ENCODE assay signal across 1 cellular context in the genomic region with DNA sequence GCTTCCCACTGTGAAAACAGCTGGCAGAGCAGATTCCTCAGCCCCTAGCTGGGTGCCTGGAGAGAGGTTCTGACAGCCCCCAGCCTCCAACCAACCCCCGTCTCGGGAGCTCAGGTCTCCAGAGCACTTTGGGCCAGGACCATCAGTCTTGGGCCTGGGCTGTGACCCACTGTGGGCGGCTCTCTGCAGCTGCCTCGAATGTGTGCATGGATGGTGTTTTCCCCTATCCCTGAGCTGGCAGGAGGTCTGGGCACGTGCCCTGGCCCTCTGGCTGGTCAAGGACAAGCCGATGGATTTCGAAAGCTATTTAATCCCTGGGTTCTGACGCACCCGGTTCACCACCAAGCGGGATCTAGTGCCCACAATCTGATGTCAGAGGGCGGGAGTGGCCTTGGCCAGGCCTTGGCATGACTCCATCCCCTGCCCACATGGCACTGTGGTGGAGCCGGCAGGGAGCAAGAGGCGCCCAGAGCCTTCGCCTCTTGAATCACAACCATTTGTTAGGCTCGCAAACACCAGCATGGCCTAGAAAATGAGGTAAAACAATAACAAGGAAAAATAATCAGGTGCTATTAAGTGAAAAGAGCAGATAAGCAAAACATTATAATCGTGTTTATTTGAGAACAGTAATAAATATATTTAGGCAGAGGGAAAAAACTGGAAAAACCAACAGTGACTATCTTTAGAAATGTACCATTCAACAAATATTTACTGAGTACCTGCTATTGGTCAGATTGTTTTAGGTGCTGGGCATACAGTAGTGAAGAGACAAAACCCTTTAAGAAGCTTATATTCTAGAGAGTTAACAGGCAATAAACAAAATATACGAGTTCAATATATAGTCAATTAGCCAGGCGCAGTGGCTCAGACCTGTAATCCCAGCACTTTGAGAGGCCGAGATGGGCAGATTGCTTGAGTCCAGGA.
TF ChIP-seq lines count a peak whose summit lies in the region.

No MANE protein-coding gene starts in this region.

TF ChIP-seq in HepG2, 621 proteins besides CTCF, POLR2A, EP300 and RAD21 (continued from another document and continues in another):
- TF ChIP-seq, protein P1, sequence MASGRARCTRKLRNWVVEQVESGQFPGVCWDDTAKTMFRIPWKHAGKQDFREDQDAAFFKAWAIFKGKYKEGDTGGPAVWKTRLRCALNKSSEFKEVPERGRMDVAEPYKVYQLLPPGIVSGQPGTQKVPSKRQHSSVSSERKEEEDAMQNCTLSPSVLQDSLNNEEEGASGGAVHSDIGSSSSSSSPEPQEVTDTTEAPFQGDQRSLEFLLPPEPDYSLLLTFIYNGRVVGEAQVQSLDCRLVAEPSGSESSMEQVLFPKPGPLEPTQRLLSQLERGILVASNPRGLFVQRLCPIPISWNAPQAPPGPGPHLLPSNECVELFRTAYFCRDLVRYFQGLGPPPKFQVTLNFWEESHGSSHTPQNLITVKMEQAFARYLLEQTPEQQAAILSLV (CRISPR knock-in tag; IDR thresholded peaks at IDR 0.05; ENCODE audit: borderline replicate concordance), result peak; percentile 65; the same call in 1 of the 2 replicates
- no peak for TF ChIP-seq SMAD1 (CRISPR knock-in tag; IDR thresholded peaks at IDR 0.05; ENCODE audit: borderline replicate concordance, low read depth)
- TF ChIP-seq HDAC6 (IDR thresholded peaks at IDR 0.05; ENCODE audit: low read depth, low read length), result no peak
- TF ChIP-seq, protein P2, sequence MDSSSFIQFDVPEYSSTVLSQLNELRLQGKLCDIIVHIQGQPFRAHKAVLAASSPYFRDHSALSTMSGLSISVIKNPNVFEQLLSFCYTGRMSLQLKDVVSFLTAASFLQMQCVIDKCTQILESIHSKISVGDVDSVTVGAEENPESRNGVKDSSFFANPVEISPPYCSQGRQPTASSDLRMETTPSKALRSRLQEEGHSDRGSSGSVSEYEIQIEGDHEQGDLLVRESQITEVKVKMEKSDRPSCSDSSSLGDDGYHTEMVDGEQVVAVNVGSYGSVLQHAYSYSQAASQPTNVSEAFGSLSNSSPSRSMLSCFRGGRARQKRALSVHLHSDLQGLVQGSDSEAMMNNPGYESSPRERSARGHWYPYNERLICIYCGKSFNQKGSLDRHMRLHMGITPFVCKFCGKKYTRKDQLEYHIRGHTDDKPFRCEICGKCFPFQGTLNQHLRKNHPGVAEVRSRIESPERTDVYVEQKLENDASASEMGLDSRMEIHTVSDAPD (CRISPR knock-in tag; IDR thresholded peaks at IDR 0.05), result no peak
- TF ChIP-seq PCBP2 (optimal IDR thresholded peaks at IDR 0.05; ENCODE audit: low read depth, low read length, poor library complexity, severe bottlenecking), result no peak
- TF ChIP-seq TSC22D2 (CRISPR knock-in tag; IDR thresholded peaks at IDR 0.05; ENCODE audit: borderline replicate concordance), result no peak
- TF ChIP-seq HOXA3 (CRISPR knock-in tag; IDR thresholded peaks at IDR 0.05), result no peak; the same call in 1 of the 2 replicates
- peak; percentile 68; the same call in 1 of the 2 replicates for TF ChIP-seq ZSCAN21 (CRISPR knock-in tag; IDR thresholded peaks at IDR 0.05; ENCODE audit: borderline replicate concordance)
- TF ChIP-seq, protein P3, sequence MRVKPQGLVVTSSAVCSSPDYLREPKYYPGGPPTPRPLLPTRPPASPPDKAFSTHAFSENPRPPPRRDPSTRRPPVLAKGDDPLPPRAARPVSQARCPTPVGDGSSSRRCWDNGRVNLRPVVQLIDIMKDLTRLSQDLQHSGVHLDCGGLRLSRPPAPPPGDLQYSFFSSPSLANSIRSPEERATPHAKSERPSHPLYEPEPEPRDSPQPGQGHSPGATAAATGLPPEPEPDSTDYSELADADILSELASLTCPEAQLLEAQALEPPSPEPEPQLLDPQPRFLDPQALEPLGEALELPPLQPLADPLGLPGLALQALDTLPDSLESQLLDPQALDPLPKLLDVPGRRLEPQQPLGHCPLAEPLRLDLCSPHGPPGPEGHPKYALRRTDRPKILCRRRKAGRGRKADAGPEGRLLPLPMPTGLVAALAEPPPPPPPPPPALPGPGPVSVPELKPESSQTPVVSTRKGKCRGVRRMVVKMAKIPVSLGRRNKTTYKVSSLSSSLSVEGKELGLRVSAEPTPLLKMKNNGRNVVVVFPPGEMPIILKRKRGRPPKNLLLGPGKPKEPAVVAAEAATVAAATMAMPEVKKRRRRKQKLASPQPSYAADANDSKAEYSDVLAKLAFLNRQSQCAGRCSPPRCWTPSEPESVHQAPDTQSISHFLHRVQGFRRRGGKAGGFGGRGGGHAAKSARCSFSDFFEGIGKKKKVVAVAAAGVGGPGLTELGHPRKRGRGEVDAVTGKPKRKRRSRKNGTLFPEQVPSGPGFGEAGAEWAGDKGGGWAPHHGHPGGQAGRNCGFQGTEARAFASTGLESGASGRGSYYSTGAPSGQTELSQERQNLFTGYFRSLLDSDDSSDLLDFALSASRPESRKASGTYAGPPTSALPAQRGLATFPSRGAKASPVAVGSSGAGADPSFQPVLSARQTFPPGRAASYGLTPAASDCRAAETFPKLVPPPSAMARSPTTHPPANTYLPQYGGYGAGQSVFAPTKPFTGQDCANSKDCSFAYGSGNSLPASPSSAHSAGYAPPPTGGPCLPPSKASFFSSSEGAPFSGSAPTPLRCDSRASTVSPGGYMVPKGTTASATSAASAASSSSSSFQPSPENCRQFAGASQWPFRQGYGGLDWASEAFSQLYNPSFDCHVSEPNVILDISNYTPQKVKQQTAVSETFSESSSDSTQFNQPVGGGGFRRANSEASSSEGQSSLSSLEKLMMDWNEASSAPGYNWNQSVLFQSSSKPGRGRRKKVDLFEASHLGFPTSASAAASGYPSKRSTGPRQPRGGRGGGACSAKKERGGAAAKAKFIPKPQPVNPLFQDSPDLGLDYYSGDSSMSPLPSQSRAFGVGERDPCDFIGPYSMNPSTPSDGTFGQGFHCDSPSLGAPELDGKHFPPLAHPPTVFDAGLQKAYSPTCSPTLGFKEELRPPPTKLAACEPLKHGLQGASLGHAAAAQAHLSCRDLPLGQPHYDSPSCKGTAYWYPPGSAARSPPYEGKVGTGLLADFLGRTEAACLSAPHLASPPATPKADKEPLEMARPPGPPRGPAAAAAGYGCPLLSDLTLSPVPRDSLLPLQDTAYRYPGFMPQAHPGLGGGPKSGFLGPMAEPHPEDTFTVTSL (CRISPR knock-in tag; IDR thresholded peaks at IDR 0.05; ENCODE audit: borderline replicate concordance), result no peak; the same call in 1 of the 2 replicates
- TF ChIP-seq, protein P4, sequence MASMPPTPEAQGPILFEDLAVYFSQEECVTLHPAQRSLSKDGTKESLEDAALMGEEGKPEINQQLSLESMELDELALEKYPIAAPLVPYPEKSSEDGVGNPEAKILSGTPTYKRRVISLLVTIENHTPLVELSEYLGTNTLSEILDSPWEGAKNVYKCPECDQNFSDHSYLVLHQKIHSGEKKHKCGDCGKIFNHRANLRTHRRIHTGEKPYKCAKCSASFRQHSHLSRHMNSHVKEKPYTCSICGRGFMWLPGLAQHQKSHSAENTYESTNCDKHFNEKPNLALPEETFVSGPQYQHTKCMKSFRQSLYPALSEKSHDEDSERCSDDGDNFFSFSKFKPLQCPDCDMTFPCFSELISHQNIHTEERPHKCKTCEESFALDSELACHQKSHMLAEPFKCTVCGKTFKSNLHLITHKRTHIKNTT (CRISPR knock-in tag; IDR thresholded peaks at IDR 0.05), result no peak
- no peak for TF ChIP-seq HOXD1 (CRISPR knock-in tag; IDR thresholded peaks at IDR 0.05)
- TF ChIP-seq RORA (CRISPR knock-in tag; IDR thresholded peaks at IDR 0.05), result no peak
- TF ChIP-seq PHF8 (CRISPR knock-in tag; IDR thresholded peaks at IDR 0.05), result no peak
- TF ChIP-seq ZBTB20 (CRISPR knock-in tag; IDR thresholded peaks at IDR 0.05; ENCODE audit: borderline replicate concordance, low read depth), result no peak
- TF ChIP-seq ARNTL (CRISPR knock-in tag; IDR thresholded peaks at IDR 0.05), result no peak
- TF ChIP-seq ELF1 (CRISPR knock-in tag; IDR thresholded peaks at IDR 0.05), result no peak
- no peak for TF ChIP-seq ZNF616 (CRISPR knock-in tag; IDR thresholded peaks at IDR 0.05; ENCODE audit: low read depth)
- TF ChIP-seq CCAR2 (optimal IDR thresholded peaks at IDR 0.05; ENCODE audit: low read depth, low read length), result no peak
- TF ChIP-seq ZNF577 (CRISPR knock-in tag; IDR thresholded peaks at IDR 0.05; ENCODE audit: borderline replicate concordance, low read depth), result no peak
- TF ChIP-seq CBFB (CRISPR knock-in tag; IDR thresholded peaks at IDR 0.05), result 0 out of 2 replicates have a peak, but pooled peaks have one; percentile 15
- TF ChIP-seq, protein P5, sequence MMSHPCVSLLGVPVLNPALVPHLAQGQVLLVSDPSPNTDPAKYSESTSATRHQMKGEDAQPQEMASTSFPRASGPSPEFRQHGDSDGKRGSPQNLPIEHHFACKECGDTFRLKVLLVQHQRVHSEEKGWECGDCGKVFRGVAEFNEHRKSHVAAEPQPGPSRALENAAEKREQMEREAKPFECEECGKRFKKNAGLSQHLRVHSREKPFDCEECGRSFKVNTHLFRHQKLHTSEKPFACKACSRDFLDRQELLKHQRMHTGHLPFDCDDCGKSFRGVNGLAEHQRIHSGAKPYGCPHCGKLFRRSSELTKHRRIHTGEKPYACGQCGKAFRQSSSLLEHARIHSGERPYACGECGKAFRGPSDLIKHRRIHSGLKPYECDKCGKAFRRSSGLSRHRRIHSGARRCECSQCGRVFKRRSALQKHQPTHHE (CRISPR knock-in tag; IDR thresholded peaks at IDR 0.05; ENCODE audit: borderline replicate concordance), result no peak
- TF ChIP-seq ZNF121 (CRISPR knock-in tag; IDR thresholded peaks at IDR 0.05), result no peak
- TF ChIP-seq HIVEP1 (CRISPR knock-in tag; IDR thresholded peaks at IDR 0.05), result no peak
- TF ChIP-seq RNF2 (conservative IDR thresholded peaks at IDR 0.05; ENCODE audit: low read depth), result peak; percentile 86
- TF ChIP-seq NR3C1 (CRISPR knock-in tag; IDR thresholded peaks at IDR 0.05), result no peak
- TF ChIP-seq BHLHE40 (IDR thresholded peaks at IDR 0.05; ENCODE audit: low read length), result peak; percentile 91
- TF ChIP-seq PAF1 (CRISPR knock-in tag; IDR thresholded peaks at IDR 0.05), result no peak
- TF ChIP-seq HHEX (CRISPR knock-in tag; IDR thresholded peaks at IDR 0.05), result no peak
- TF ChIP-seq PAWR (CRISPR knock-in tag; IDR thresholded peaks at IDR 0.05; ENCODE audit: borderline replicate concordance), result no peak
- no peak for TF ChIP-seq KDM6A (CRISPR knock-in tag; IDR thresholded peaks at IDR 0.05; ENCODE audit: low read depth)
- no peak for TF ChIP-seq HNF1B (CRISPR knock-in tag; IDR thresholded peaks at IDR 0.05)
- TF ChIP-seq ATF7-NPFF (CRISPR knock-in tag; IDR thresholded peaks at IDR 0.05; ENCODE audit: low read depth), result 0 out of 2 replicates have a peak, but pooled peaks have one; percentile 57
- TF ChIP-seq SKI (IDR thresholded peaks at IDR 0.05; ENCODE audit: partially characterized antibody), result no peak
- no peak for TF ChIP-seq ZNF17 (CRISPR knock-in tag; IDR thresholded peaks at IDR 0.05)
- TF ChIP-seq ZFP36 (IDR thresholded peaks at IDR 0.05; ENCODE audit: borderline replicate concordance, low read depth, low read length, partially characterized antibody), result no peak
- no peak for TF ChIP-seq ZNF883 (CRISPR knock-in tag; IDR thresholded peaks at IDR 0.05; ENCODE audit: not compliant biosample characterization)
- TF ChIP-seq NFYB (CRISPR knock-in tag; IDR thresholded peaks at IDR 0.05), result no peak
- no peak for TF ChIP-seq HNRNPH1 (optimal IDR thresholded peaks at IDR 0.05; ENCODE audit: low read depth, low read length)
- no peak; the same call in 1 of the 2 replicates for TF ChIP-seq ZNF850 (CRISPR knock-in tag; conservative IDR thresholded peaks at IDR 0.05)
- no peak for TF ChIP-seq SNAI1 (CRISPR knock-in tag; IDR thresholded peaks at IDR 0.05; ENCODE audit: borderline replicate concordance)
- peak; percentile 64; the same call in 1 of the 2 replicates for TF ChIP-seq HDAC2 (CRISPR knock-in tag; IDR thresholded peaks at IDR 0.05)
- TF ChIP-seq ZBTB21 (CRISPR knock-in tag; IDR thresholded peaks at IDR 0.05), result peak; percentile 26; the same call in 1 of the 2 replicates
- TF ChIP-seq SP1 (IDR thresholded peaks at IDR 0.05), result no peak
- TF ChIP-seq SP1 (CRISPR knock-in tag; IDR thresholded peaks at IDR 0.05), result no peak
- no peak for TF ChIP-seq ZNF746 (CRISPR knock-in tag; IDR thresholded peaks at IDR 0.05)
- peak; percentile 41; the same call in 1 of the 2 replicates for TF ChIP-seq KAT8 (CRISPR knock-in tag; IDR thresholded peaks at IDR 0.05)
- no peak for TF ChIP-seq ZNF205 (CRISPR knock-in tag; IDR thresholded peaks at IDR 0.05)
- no peak for TF ChIP-seq TCF7 (IDR thresholded peaks at IDR 0.05; ENCODE audit: low read depth)
- TF ChIP-seq, protein P6, sequence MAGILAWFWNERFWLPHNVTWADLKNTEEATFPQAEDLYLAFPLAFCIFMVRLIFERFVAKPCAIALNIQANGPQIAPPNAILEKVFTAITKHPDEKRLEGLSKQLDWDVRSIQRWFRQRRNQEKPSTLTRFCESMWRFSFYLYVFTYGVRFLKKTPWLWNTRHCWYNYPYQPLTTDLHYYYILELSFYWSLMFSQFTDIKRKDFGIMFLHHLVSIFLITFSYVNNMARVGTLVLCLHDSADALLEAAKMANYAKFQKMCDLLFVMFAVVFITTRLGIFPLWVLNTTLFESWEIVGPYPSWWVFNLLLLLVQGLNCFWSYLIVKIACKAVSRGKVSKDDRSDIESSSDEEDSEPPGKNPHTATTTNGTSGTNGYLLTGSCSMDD (CRISPR knock-in tag; IDR thresholded peaks at IDR 0.05), result peak; percentile 65; the same call in 1 of the 2 replicates
- TF ChIP-seq, protein P7, sequence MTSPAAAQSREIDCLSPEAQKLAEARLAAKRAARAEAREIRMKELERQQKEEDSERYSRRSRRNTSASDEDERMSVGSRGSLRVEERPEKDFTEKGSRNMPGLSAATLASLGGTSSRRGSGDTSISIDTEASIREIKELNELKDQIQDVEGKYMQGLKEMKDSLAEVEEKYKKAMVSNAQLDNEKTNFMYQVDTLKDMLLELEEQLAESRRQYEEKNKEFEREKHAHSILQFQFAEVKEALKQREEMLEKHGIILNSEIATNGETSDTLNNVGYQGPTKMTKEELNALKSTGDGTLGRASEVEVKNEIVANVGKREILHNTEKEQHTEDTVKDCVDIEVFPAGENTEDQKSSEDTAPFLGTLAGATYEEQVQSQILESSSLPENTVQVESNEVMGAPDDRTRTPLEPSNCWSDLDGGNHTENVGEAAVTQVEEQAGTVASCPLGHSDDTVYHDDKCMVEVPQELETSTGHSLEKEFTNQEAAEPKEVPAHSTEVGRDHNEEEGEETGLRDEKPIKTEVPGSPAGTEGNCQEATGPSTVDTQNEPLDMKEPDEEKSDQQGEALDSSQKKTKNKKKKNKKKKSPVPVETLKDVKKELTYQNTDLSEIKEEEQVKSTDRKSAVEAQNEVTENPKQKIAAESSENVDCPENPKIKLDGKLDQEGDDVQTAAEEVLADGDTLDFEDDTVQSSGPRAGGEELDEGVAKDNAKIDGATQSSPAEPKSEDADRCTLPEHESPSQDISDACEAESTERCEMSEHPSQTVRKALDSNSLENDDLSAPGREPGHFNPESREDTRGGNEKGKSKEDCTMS (CRISPR knock-in tag; conservative IDR thresholded peaks at IDR 0.05), result no peak
- no peak for TF ChIP-seq ADNP (CRISPR knock-in tag; IDR thresholded peaks at IDR 0.05)
- TF ChIP-seq DR1 (CRISPR knock-in tag; IDR thresholded peaks at IDR 0.05), result no peak
